Comparison of ENCODE assay signal across 24 cellular contexts in the genomic region with DNA sequence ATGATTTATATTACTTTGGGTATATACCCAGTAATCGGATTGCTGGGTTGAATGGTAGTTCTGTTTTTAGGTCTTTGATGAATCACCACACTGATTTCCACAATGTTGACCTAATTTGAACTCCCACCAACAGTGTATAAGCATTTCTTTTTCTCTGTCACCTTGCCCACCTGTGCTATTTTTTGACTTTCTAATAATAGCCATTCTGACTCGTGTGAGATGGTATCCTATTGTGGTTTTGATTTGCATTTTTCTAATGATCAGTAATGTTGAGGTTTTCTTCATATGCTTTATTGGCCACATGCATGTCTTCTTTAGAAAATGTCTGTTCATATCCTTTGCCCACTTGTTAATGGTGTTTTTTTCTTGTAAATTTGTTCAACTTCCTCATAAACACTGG.
DNase-seq lines count a peak whose midpoint lies in the region; ATAC-seq, FAIRE-seq and TF ChIP-seq lines count a peak whose summit lies in the region.
"Had no signal": no experiment of that assay in that cellular context is flagged by ENCODE, and none has a peak within 500 bp of the region (broad histone marks: within the 10 kb centered on the region; RNA-seq: fewer than 3 reads in every experiment).

No MANE protein-coding gene starts in this region.

- H3K27me3 ChIP-seq in astrocyte (ENCODE audit: insufficient read depth, low read length) (no peaks in the 10 kb centered on the region), GM12878 (replicated peaks in 1 of 2; ENCODE audit: control insufficient read depth in 2 of 2, insufficient read depth in 2 of 2, low read length in 1 of 2) (no peaks in the 10 kb centered on the region), small intestine (ENCODE audit: control insufficient read depth in 2 of 2, insufficient read depth in 2 of 2, low read length in 2 of 2) (no peaks in the 10 kb centered on the region)
- H3K27me3 ChIP-seq: BE2C; BLaER1 treated with 17β-estradiol and CSF1 and Interleukin-3, amounts not matched to agents 10 nM and 100 nM had no signal

- no peaks in the 10 kb centered on the region for H4K20me1 ChIP-seq in astrocyte (ENCODE audit: insufficient read depth, low read length)
- no peaks in the 10 kb centered on the region for H4K20me1 ChIP-seq in GM12878 (ENCODE audit: control insufficient read depth, insufficient read depth)
- H4K20me1 ChIP-seq: BLaER1 treated with 17β-estradiol and CSF1 and Interleukin-3, amounts not matched to agents 10 nM and 100 nM had no signal

- H3K4me3 Mint-ChIP-seq in astrocyte (ENCODE audit: unreplicated experiment) = no peak overlapping the region
- H3K4me3 Mint-ChIP-seq in activated naive CD8-positive, alpha-beta T cell treated with anti-CD3 and anti-CD28 coated beads for 36 hours = no peak overlapping the region
- H3K4me3 Mint-ChIP-seq: CD14-positive monocyte; CD4-positive, alpha-beta T cell; CD8-positive, alpha-beta memory T cell; GM23338; H9 had no signal

- RAD21 ChIA-PET in GM12878 (lab: Charles Lee; ENCODE audit: unreplicated experiment) = no interaction called here

- H3K27ac Mint-ChIP-seq in astrocyte (ENCODE audit: unreplicated experiment) = no peak overlapping the region
- no peak overlapping the region for H3K27ac Mint-ChIP-seq in activated naive CD8-positive, alpha-beta T cell treated with anti-CD3 and anti-CD28 coated beads for 36 hours
- H3K27ac Mint-ChIP-seq: CD14-positive monocyte; CD4-positive, alpha-beta T cell; CD8-positive, alpha-beta memory T cell; GM23338; H9 had no signal

- H3K36me3 Mint-ChIP-seq in astrocyte (ENCODE audit: low read depth, unreplicated experiment) = no peaks in the 10 kb centered on the region
- no peaks in the 10 kb centered on the region for H3K36me3 Mint-ChIP-seq in activated naive CD8-positive, alpha-beta T cell treated with anti-CD3 and anti-CD28 coated beads for 36 hours
- H3K36me3 Mint-ChIP-seq: CD14-positive monocyte; CD8-positive, alpha-beta memory T cell had no signal

- H3K9me3 ChIP-seq in astrocyte (ENCODE audit: insufficient read depth, low read depth, low read length) (peaks cover 2% of the 10 kb centered on the region), GM12878 (replicated peaks; ENCODE audit: control insufficient read depth, insufficient read depth, low read length) (no peaks in the 10 kb centered on the region), small intestine (ENCODE audit: control insufficient read depth, low read depth) (no peaks in the 10 kb centered on the region)
- H3K9me3 ChIP-seq: BE2C had no signal

- intact Hi-C loops in GM12878 (cut with micrococcal nuclease; ENCODE audit: unreplicated experiment) = no loop called here

- H2AFZ ChIP-seq in astrocyte (ENCODE audit: low read depth, low read length) = no peak overlapping the region
- H2AFZ ChIP-seq in GM12878 (ENCODE audit: control insufficient read depth, low read depth, low read length) = no peak overlapping the region
- H2AFZ ChIP-seq: GM23338 had no signal

- CTCF ChIA-PET in GM12878 (lab: Yijun Ruan, JAX) = no interaction called here

- no TSS peak for BruUV-seq in GM12878 (replicated peaks; lab: Mats Ljungman, UMichigan)

- peaks cover 2% of the 10 kb centered on the region for H3K4me1 Mint-ChIP-seq in astrocyte (ENCODE audit: low read depth, unreplicated experiment)
- no peaks in the 10 kb centered on the region for H3K4me1 Mint-ChIP-seq in activated naive CD8-positive, alpha-beta T cell treated with anti-CD3 and anti-CD28 coated beads for 36 hours
- H3K4me1 Mint-ChIP-seq: CD14-positive monocyte; CD8-positive, alpha-beta memory T cell had no signal

- TF ChIP-seq EP300 in GM12878 (IDR thresholded peaks at IDR 0.05; ENCODE audit: borderline replicate concordance in 1 of 2, control insufficient read depth in 1 of 2, low read depth in 2 of 2, low read length in 2 of 2) = no peak

- H3K4me2 ChIP-seq in astrocyte (ENCODE audit: low read length) (no peak overlapping the region), GM12878 (ENCODE audit: control insufficient read depth, insufficient read depth) (no peak overlapping the region)
- H3K4me2 ChIP-seq: BLaER1 treated with 17β-estradiol and CSF1 and Interleukin-3, amounts not matched to agents 10 nM and 100 nM; GM23338 had no signal

- 0% methylated on average over 2 of the region's 2 CpGs for WGBS in GM12878 (ENCODE audit: insufficient coverage, insufficient replicate concordance, low lambda C conversion rate, missing lambda C conversion rate)
- WGBS in small intestine, 3 donors = 53 to 79% (median 73%) methylated on average over 2 of the region's 2 CpGs

- no peak for TF ChIP-seq RAD21 in GM12878 (IDR thresholded peaks at IDR 0.05; ENCODE audit: insufficient read depth, low read depth, low read length)

- no peaks in the 10 kb centered on the region for H3K9me3 Mint-ChIP-seq in astrocyte (ENCODE audit: unreplicated experiment)
- peaks cover 7% of the 10 kb centered on the region for H3K9me3 Mint-ChIP-seq in activated naive CD8-positive, alpha-beta T cell treated with anti-CD3 and anti-CD28 coated beads for 36 hours

- H3K36me3 ChIP-seq in astrocyte (ENCODE audit: insufficient read depth, low read length) = no peaks in the 10 kb centered on the region
- no peaks in the 10 kb centered on the region for H3K36me3 ChIP-seq in GM12878 (ENCODE audit: control insufficient read depth in 2 of 2, insufficient read depth in 2 of 2, low read length in 1 of 2)
- H3K36me3 ChIP-seq in small intestine (ENCODE audit: control insufficient read depth in 2 of 2, insufficient read depth in 2 of 2, low read length in 2 of 2) = no peaks in the 10 kb centered on the region
- H3K36me3 ChIP-seq: BE2C; BLaER1 treated with 17β-estradiol and CSF1 and Interleukin-3, amounts not matched to agents 10 nM and 100 nM had no signal

- no peaks in the 10 kb centered on the region for H3K27me3 Mint-ChIP-seq in astrocyte (ENCODE audit: low read depth, unreplicated experiment)
- no peaks in the 10 kb centered on the region for H3K27me3 Mint-ChIP-seq in activated naive CD8-positive, alpha-beta T cell treated with anti-CD3 and anti-CD28 coated beads for 36 hours
- H3K27me3 Mint-ChIP-seq: CD4-positive, alpha-beta T cell had no signal

- ATAC-seq in HG03175 (IDR thresholded peaks at IDR 0.05; ENCODE audit: unreplicated experiment) = peak; percentile 46
- ATAC-seq in GM12878 = peak; percentile 27
- ATAC-seq in HG03432 (IDR thresholded peaks at IDR 0.05; ENCODE audit: unreplicated experiment) = no peak
- ATAC-seq in GM21529 (IDR thresholded peaks at IDR 0.05; ENCODE audit: unreplicated experiment) = no peak
- ATAC-seq: GM23338, HCT116 had no signal

- POLR2A ChIA-PET in GM12878 (lab: Charles Lee) = no interaction called here

- H3K9ac ChIP-seq in astrocyte (ENCODE audit: low read length) (no peak overlapping the region), GM12878 (ENCODE audit: control insufficient read depth, insufficient read depth, low read length) (no peak overlapping the region)
- H3K9ac ChIP-seq: BLaER1 treated with 17β-estradiol and CSF1 and Interleukin-3, amounts not matched to agents 10 nM and 100 nM had no signal

- no peaks in the 10 kb centered on the region for H3K4me1 ChIP-seq in astrocyte (ENCODE audit: insufficient read depth, low read length)
- no peaks in the 10 kb centered on the region for H3K4me1 ChIP-seq in GM12878 (ENCODE audit: control insufficient read depth, insufficient read depth, low read length)
- no peaks in the 10 kb centered on the region for H3K4me1 ChIP-seq in small intestine (ENCODE audit: control insufficient read depth in 2 of 2, insufficient read depth in 1 of 2, low read depth in 1 of 2, low read length in 1 of 2)
- H3K4me1 ChIP-seq: BE2C; BLaER1 treated with 17β-estradiol and CSF1 and Interleukin-3, amounts not matched to agents 10 nM and 100 nM had no signal

- H3K79me2 ChIP-seq in astrocyte (ENCODE audit: insufficient read depth, low read length) (no peaks in the 10 kb centered on the region), GM12878 (ENCODE audit: control insufficient read depth, insufficient read depth, low read length) (no peaks in the 10 kb centered on the region)

- no peak overlapping the region for H3K27ac ChIP-seq in astrocyte (ENCODE audit: low read depth, low read length)
- H3K27ac ChIP-seq in GM12878 (ENCODE audit: control insufficient read depth, insufficient read depth) = no peak overlapping the region
- no peak overlapping the region for H3K27ac ChIP-seq in small intestine (ENCODE audit: low read depth in 1 of 2, low read length in 1 of 2)
- H3K27ac ChIP-seq: 22Rv1; BLaER1 treated with 17β-estradiol and CSF1 and Interleukin-3, amounts not matched to agents 10 nM and 100 nM had no signal

- TF ChIP-seq CTCF in astrocyte (IDR thresholded peaks at IDR 0.05; ENCODE audit: insufficient read depth, low read depth, low read length) = no peak
- no peak for TF ChIP-seq CTCF in GM12878 (IDR thresholded peaks at IDR 0.05 in 2 of 3, conservative IDR thresholded peaks at IDR 0.05 in 1 of 3; ENCODE audit: control insufficient read depth in 2 of 3, extremely low read depth in 1 of 3, insufficient read depth in 1 of 3, low read depth in 3 of 3, low read length in 3 of 3)

- H3K4me3 ChIP-seq in astrocyte (ENCODE audit: insufficient read depth, low read depth, low read length) (no peak overlapping the region), GM12878 (no peak overlapping the region), small intestine (ENCODE audit: low read depth in 1 of 2, low read length in 2 of 2) (no peak overlapping the region)
- H3K4me3 ChIP-seq: BLaER1 treated with 17β-estradiol and CSF1 and Interleukin-3, amounts not matched to agents 10 nM and 100 nM; GM23338 had no signal

- in situ Hi-C loops in GM12878 (cut with MboI) = no loop called here

- SMC1A ChIA-PET in GM12878 (lab: Charles Lee; ENCODE audit: uncharacterized antibody, unreplicated experiment) = no interaction called here

- DNase-seq in LHCN-M2 (ENCODE audit: low read depth) = peak; percentile 9
- DNase-seq in astrocyte (ENCODE audit: low read depth) = peak; percentile 40
- DNase-seq in GM12878 (ENCODE audit: low read depth, low spot score) = no peak
- no peak for DNase-seq in activated naive CD8-positive, alpha-beta T cell treated with anti-CD3 and anti-CD28 coated beads for 36 hours
- DNase-seq in small intestine = no peak
- DNase-seq: BE2C; CD4-positive, alpha-beta T cell; CD8-positive, alpha-beta memory T cell; DMS 273 treated with DMSO at 0.1 percent for 48 hours; DMS79; EL; GDM1; H9 had no signal

- no peak for TF ChIP-seq POLR2A in GM12878 (IDR thresholded peaks at IDR 0.05; ENCODE audit: low read depth, low read length)

- FAIRE-seq in astrocyte (lab: Jason Lieb, UNC) (no peak), GM12878 (lab: Jason Lieb, UNC) (no peak), small intestine (lab: Jason Lieb, UNC) (no peak)
- FAIRE-seq: D721Med, GM12891, GM18507 had no signal

Comparison
In these comparisons a context has a peak if more than half of its experiments do, and no peak if none do; other contexts are left out.
1. ATAC-seq: peak in HG03175 (single experiment) and GM12878 (single experiment); none in HG03432 (single experiment) and GM21529 (single experiment).
2. DNase-seq: peak in LHCN-M2 (single experiment) and astrocyte (single experiment); none in GM12878 (single experiment), activated naive CD8-positive, alpha-beta T cell treated with anti-CD3 and anti-CD28 coated beads for 36 hours (single experiment) and small intestine (single experiment).